ENCODE assay signal across 19 cellular contexts in genomic region chr19:39926170-39926755, GRCh38.
"Had no signal": no experiment of that assay in that cellular context is flagged by ENCODE, and none has a peak within 500 bp of the region (broad histone marks: within the 10 kb centered on the region; RNA-seq: fewer than 3 reads in every experiment).

No MANE protein-coding gene starts in this region.

- H3K9me3 Mint-ChIP-seq: stimulated activated naive CD8-positive, alpha-beta T cell treated with anti-CD3 and anti-CD28 coated beads, Interleukin-15, Interleukin-2, amounts not matched to agents 100 ng/mL and 50 ng/mL, for 24 hours had no signal

- H3K4me1 Mint-ChIP-seq: brain, neural crest cell had no signal

- H3K27me3 Mint-ChIP-seq: naive B cell; stimulated activated naive CD8-positive, alpha-beta T cell treated with anti-CD3 and anti-CD28 coated beads, Interleukin-15, Interleukin-2, amounts not matched to agents 100 ng/mL and 50 ng/mL, for 24 hours had no signal

- H3K4me3 Mint-ChIP-seq: brain; naive B cell; neural crest cell; stimulated activated naive CD8-positive, alpha-beta T cell treated with anti-CD3 and anti-CD28 coated beads, Interleukin-15, Interleukin-2, amounts not matched to agents 100 ng/mL and 50 ng/mL, for 24 hours had no signal

- H3K27ac Mint-ChIP-seq: brain; stimulated activated naive CD8-positive, alpha-beta T cell treated with anti-CD3 and anti-CD28 coated beads, Interleukin-15, Interleukin-2, amounts not matched to agents 100 ng/mL and 50 ng/mL, for 24 hours had no signal

- DNase-seq: activated CD4-positive, alpha-beta T cell treated with anti-CD3 and anti-CD28 coated beads for 1 hour; activated CD4-positive, alpha-beta T cell treated with anti-CD3 and anti-CD28 coated beads, Interleukin-2, amount 50 U/mL, for 48 hours; anterior cingulate cortex; central memory CD4-positive, alpha-beta T cell; erythroblast; foreskin melanocyte; glutamatergic neuron; hippocampal formation; left lung; mammary epithelial cell; mucosa of descending colon; naive B cell; stimulated activated CD4-positive, alpha-beta T cell treated with anti-CD3 and anti-CD28 coated beads, Interleukin-12 subunit alpha, Interleukin-12 subunit beta, amount 100 ng/mL, for 4 hours; SW 1271; T-helper 2 cell; WERI-Rb-1 had no signal

- H3K36me3 Mint-ChIP-seq: brain, naive B cell had no signal
